Comparison of ENCODE assay signal across 20 cellular contexts in the genomic region with DNA sequence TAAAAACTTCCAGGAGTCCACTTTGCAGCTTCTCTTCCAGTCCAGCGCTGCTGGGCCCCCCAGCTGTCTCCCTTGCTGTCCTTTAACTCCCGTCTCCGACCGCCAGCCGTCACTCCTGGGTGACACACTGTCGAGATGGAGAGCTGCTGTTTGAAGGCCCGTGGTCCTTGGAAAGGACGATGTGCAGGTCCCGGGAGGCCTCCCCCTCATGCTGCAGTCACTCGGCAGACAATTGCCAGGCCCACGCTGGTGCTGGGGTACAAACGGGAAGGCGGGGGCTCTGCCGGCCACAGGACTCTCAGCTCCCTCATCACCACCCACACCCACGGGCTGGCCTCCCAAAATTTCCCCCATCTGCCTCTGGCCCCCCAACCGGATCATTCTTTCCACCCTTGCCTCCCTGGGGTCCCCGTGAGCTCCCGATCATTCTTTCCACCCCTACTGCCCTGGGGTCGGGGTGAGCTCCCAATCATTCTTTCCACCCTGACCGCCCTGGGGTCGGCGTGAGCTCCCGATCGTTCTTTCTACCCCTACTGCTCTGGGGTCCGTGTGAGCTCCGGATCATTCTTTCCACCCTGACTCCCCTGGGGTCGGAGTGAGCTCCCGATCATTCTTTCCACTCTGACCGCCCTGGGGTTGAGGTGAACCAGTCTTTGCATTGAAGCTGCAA. TPM values are rescaled to one million over a fixed set of nuclear protein-coding genes. Genes with fewer than 3 reads are reported as not detected.
DNase-seq lines count a peak whose midpoint lies in the region; ATAC-seq and TF ChIP-seq lines count a peak whose summit lies in the region.
"Had no signal": no experiment of that assay in that cellular context is flagged by ENCODE, and none has a peak within 500 bp of the region (broad histone marks: within the 10 kb centered on the region; RNA-seq: fewer than 3 reads in every experiment).

No MANE protein-coding gene starts in this region.

- no peak overlapping the region for H2AK5ac ChIP-seq in H9 (ENCODE audit: insufficient read length, low read length)

- H3T11ph ChIP-seq in H9 (ENCODE audit: low read length): no peak overlapping the region

- peaks cover 19 to 75% (median 75%) of the 10 kb centered on the region in 3 experiments for H3K36me3 Mint-ChIP-seq in H9 (ENCODE audit: insufficient read depth in 1 of 3, low read depth in 3 of 3)
- H3K36me3 Mint-ChIP-seq in central memory CD8-positive, alpha-beta T cell (ENCODE audit: insufficient read depth): peaks cover 4% of the 10 kb centered on the region

- H2BK15ac ChIP-seq in H9 (ENCODE audit: low read depth, low read length): no peak overlapping the region

- no CpG with 5 or more reads among the region's 29 CpGs for WGBS in H9 (ENCODE audit: extremely low coverage, insufficient read length, low lambda C conversion rate)

- peaks cover 4% of the 10 kb centered on the region for H3K79me1 ChIP-seq in H9 (ENCODE audit: insufficient read depth, low read depth, low read length, poor library complexity, severe bottlenecking)

- no peaks in the 10 kb centered on the region for H3K9me3 ChIP-seq in H9 (ENCODE audit: control insufficient read depth, low read depth, low read length)
- H3K9me3 ChIP-seq: A549, SJSA1 had no signal

- H2BK120ac ChIP-seq in H9 (ENCODE audit: low read depth, low read length, poor library complexity, severe bottlenecking): no peak overlapping the region

- H4K8ac ChIP-seq in H9 (replicated peaks; ENCODE audit: insufficient read length, low read depth, low read length): no peak overlapping the region

- H3K23ac ChIP-seq in H9 (ENCODE audit: insufficient read length, low read depth, low read length): no peak overlapping the region

- H2BK12ac ChIP-seq in H9 (ENCODE audit: insufficient read length, low read depth, low read length): no peak overlapping the region

- no peaks in the 10 kb centered on the region for H3K9me3 Mint-ChIP-seq in stimulated activated naive CD8-positive, alpha-beta T cell treated with anti-CD3 and anti-CD28 coated beads, Interleukin-15, amount 100 ng/mL, for 72 hours
- no peaks in the 10 kb centered on the region for H3K9me3 Mint-ChIP-seq in H9
- H3K9me3 Mint-ChIP-seq in central memory CD8-positive, alpha-beta T cell: no peaks in the 10 kb centered on the region

- H2AFZ ChIP-seq in H9 (ENCODE audit: low read length): no peak overlapping the region

- H3K4me1 ChIP-seq in H9 (ENCODE audit: insufficient read depth, low read length): no peaks in the 10 kb centered on the region
- H3K4me1 ChIP-seq: A549, SJSA1 had no signal

- no peak overlapping the region for H3K14ac ChIP-seq in H9 (ENCODE audit: insufficient read depth, low read length)

- no peak overlapping the region for H3K4ac ChIP-seq in H9 (ENCODE audit: low read depth, low read length)

- H2BK5ac ChIP-seq in H9 (ENCODE audit: insufficient read length, low read length): no peak overlapping the region

- no peak for DNase-seq in stimulated activated naive CD8-positive, alpha-beta T cell treated with anti-CD3 and anti-CD28 coated beads, Interleukin-15, Interleukin-2, amounts not matched to agents 100 U/mL and 50 U/mL, for 24 hours
- no peak for DNase-seq in stimulated activated naive CD8-positive, alpha-beta T cell treated with anti-CD3 and anti-CD28 coated beads, Interleukin-15, amount 100 ng/mL, for 72 hours
- DNase-seq in H9 (no peak), NCI-H187 treated with DMSO at 0.1 percent for 48 hours (lab: John Stamatoyannopoulos, UW) (no peak), GM20000 (ENCODE audit: low spot score) (no peak)
- no peak for DNase-seq in central memory CD8-positive, alpha-beta T cell (ENCODE audit: low spot score in 2 of 2)
- DNase-seq: DMS53, Kasumi-1, NCI-H1105, NCI-H1436 treated with DMSO at 0.1 percent for 48 hours, NCI-H1930, NCI-H2107, NCI-H446, NCI-H524 treated with DMSO at 0.1 percent for 48 hours, NCI-H774, PC-3 had no signal

- no peak overlapping the region for H4K5ac ChIP-seq in H9 (ENCODE audit: insufficient read length, low read depth, low read length)

- H3K56ac ChIP-seq in H9 (ENCODE audit: insufficient read length, low read depth, low read length): no peak overlapping the region

- no peak overlapping the region for H3K4me3 Mint-ChIP-seq in stimulated activated naive CD8-positive, alpha-beta T cell treated with anti-CD3 and anti-CD28 coated beads, Interleukin-15, amount 100 ng/mL, for 72 hours
- no peak overlapping the region; a peak in 1 of 5 replicates for H3K4me3 Mint-ChIP-seq in H9
- no peak overlapping the region for H3K4me3 Mint-ChIP-seq in central memory CD8-positive, alpha-beta T cell

- ATAC-seq in stimulated activated naive CD8-positive, alpha-beta T cell treated with anti-CD3 and anti-CD28 coated beads, Interleukin-15, Interleukin-2, amounts not matched to agents 100 U/mL and 50 U/mL, for 24 hours: peak; percentile 35
- no peak for ATAC-seq in stimulated activated naive CD8-positive, alpha-beta T cell treated with anti-CD3 and anti-CD28 coated beads, Interleukin-15, amount 100 ng/mL, for 72 hours
- no peak for ATAC-seq in central memory CD8-positive, alpha-beta T cell (replicated peaks; ENCODE audit: extremely low read depth, poor library complexity, severe bottlenecking)
- no peak for ATAC-seq in HG03108 (IDR thresholded peaks at IDR 0.05; ENCODE audit: unreplicated experiment)
- ATAC-seq: A549, HepG2, PC-3 had no signal

- no peaks in the 10 kb centered on the region for H4K20me1 ChIP-seq in H9 (ENCODE audit: control insufficient read depth, insufficient read depth, insufficient read length)

- peak overlapping the region in 1 of 2 donors; percentile 72 for H3K27ac Mint-ChIP-seq in stimulated activated naive CD8-positive, alpha-beta T cell treated with anti-CD3 and anti-CD28 coated beads, Interleukin-15, amount 100 ng/mL, for 72 hours
- peak overlapping the region in 2 of 3 experiments; percentile 28 to 44; a peak in 1 of 7 replicates for H3K27ac Mint-ChIP-seq in H9
- H3K27ac Mint-ChIP-seq in central memory CD8-positive, alpha-beta T cell (ENCODE audit: low read depth): peak overlapping the region; percentile 80

- no peaks in the 10 kb centered on the region for H3K23me2 ChIP-seq in H9 (ENCODE audit: insufficient read length, low read depth, low read length, poor library complexity, severe bottlenecking)

- H3K18ac ChIP-seq in H9 (ENCODE audit: insufficient read length, low read depth, low read length): no peak overlapping the region

- H3K4me2 ChIP-seq in H9 (ENCODE audit: insufficient read depth, insufficient read length, low read length): no peak overlapping the region
- H3K4me2 ChIP-seq: A549 had no signal

- H2BK20ac ChIP-seq in H9 (ENCODE audit: low read depth, low read length, poor library complexity, severe bottlenecking): no peak overlapping the region

- no peak overlapping the region for H3K27ac ChIP-seq in H9 (ENCODE audit: insufficient read length, low read depth, low read length)
- H3K27ac ChIP-seq: A549, SJSA1 had no signal

- peaks cover 25% of the 10 kb centered on the region for H3K4me1 Mint-ChIP-seq in stimulated activated naive CD8-positive, alpha-beta T cell treated with anti-CD3 and anti-CD28 coated beads, Interleukin-15, amount 100 ng/mL, for 72 hours
- H3K4me1 Mint-ChIP-seq in H9: no peaks in the 10 kb centered on the region
- H3K4me1 Mint-ChIP-seq in central memory CD8-positive, alpha-beta T cell: peaks cover 6% of the 10 kb centered on the region

- H3K9ac ChIP-seq in H9 (ENCODE audit: extremely low read depth, insufficient read length, low read length): no peak overlapping the region

- no peak overlapping the region for H4K91ac ChIP-seq in H9 (ENCODE audit: insufficient read length, low read depth, low read length)

- no peaks in the 10 kb centered on the region for H3K27me3 ChIP-seq in H9 (ENCODE audit: insufficient read depth, low read length)
- H3K27me3 ChIP-seq: SJSA1 had no signal

- no peaks in the 10 kb centered on the region for H3K27me3 Mint-ChIP-seq in stimulated activated naive CD8-positive, alpha-beta T cell treated with anti-CD3 and anti-CD28 coated beads, Interleukin-15, amount 100 ng/mL, for 72 hours
- H3K27me3 Mint-ChIP-seq in H9 (ENCODE audit: low read depth): no peaks in the 10 kb centered on the region
- no peaks in the 10 kb centered on the region for H3K27me3 Mint-ChIP-seq in central memory CD8-positive, alpha-beta T cell

- H3K79me2 ChIP-seq in H9 (ENCODE audit: insufficient read depth, low read length): no peaks in the 10 kb centered on the region

- no peak for TF ChIP-seq CTCF in H9 (conservative IDR thresholded peaks at IDR 0.05)
- TF ChIP-seq CTCF in GM20000 (IDR thresholded peaks at IDR 0.05; ENCODE audit: extremely low read depth, missing control alignments): no peak

RNA-seq across cellular contexts. Expression of a gene that starts 16.0 kb away (rescaled TPM):
- 5.9 and 6.6 TPM in 2 replicates for total RNA-seq in H9 (2021)

RNA-seq across cellular contexts. Expression of a gene that starts 18.3 kb away (rescaled TPM):
- total RNA-seq in H9 (2021): 150 and 153 TPM in 2 replicates

RNA-seq across cellular contexts. Expression of a gene that starts 20.5 kb away (rescaled TPM):
- 102 TPM in 2 replicates for total RNA-seq in H9 (2021)

RNA-seq across cellular contexts. Expression of a gene that starts 37.7 kb away (rescaled TPM):
- 7.5 and 7.8 TPM in 2 replicates for total RNA-seq in H9 (2021)
